9 cellular contexts compared by ENCODE assay signal in genomic region chr6:107820571-107821261, GRCh38. TPM values are rescaled to one million over a fixed set of nuclear protein-coding genes. Genes with fewer than 3 reads are reported as not detected.
A peak's percentile ranks its signal among the peaks of the same experiment; 100 is the strongest.
DNase-seq lines count a peak whose midpoint lies in the region; ATAC-seq and TF ChIP-seq lines count a peak whose summit lies in the region.
"Had no signal": no experiment of that assay in that cellular context is flagged by ENCODE, and none has a peak within 500 bp of the region (broad histone marks: within the 10 kb centered on the region; RNA-seq: fewer than 3 reads in every experiment).

No MANE protein-coding gene starts in this region.

- H3K36me3 ChIP-seq in HUES64 (ENCODE audit: insufficient read depth, low read length) (no peaks in the 10 kb centered on the region), lower lobe of right lung (no peaks in the 10 kb centered on the region), subcutaneous abdominal adipose tissue (ENCODE audit: control insufficient read depth in 5 of 5, insufficient read depth in 5 of 5, low read length in 5 of 5) (no peaks in the 10 kb centered on the region)

- no peak for TF ChIP-seq CTCF in brain (conservative IDR thresholded peaks at IDR 0.05)
- no peak for TF ChIP-seq CTCF in lower lobe of right lung (IDR thresholded peaks at IDR 0.05)

- H3K4me1 ChIP-seq in HUES64 (ENCODE audit: insufficient read depth, low read length) (peaks cover 34% of the 10 kb centered on the region), lower lobe of right lung (peaks cover 27% of the 10 kb centered on the region), subcutaneous abdominal adipose tissue (ENCODE audit: control insufficient read depth in 5 of 5, insufficient read depth in 5 of 5, low read length in 5 of 5) (peaks cover 0 to 11% (median 9%) of the 10 kb centered on the region in 5 donors)

- ATAC-seq in lower lobe of right lung, result peak; percentile 22 to 55
- ATAC-seq in GM21360 (IDR thresholded peaks at IDR 0.05; ENCODE audit: unreplicated experiment), result no peak
- no peak for ATAC-seq in HG02938 (IDR thresholded peaks at IDR 0.05; ENCODE audit: unreplicated experiment)

- peak overlapping the region; percentile 62 to 80 (median 72) for H3K4me3 Mint-ChIP-seq in brain

- H3K9me3 Mint-ChIP-seq in brain, result no peaks in the 10 kb centered on the region

- H3K4me3 ChIP-seq in HUES64 (ENCODE audit: low read length) (peak overlapping the region; percentile 10; the same call in 1 of the 2 replicates), lower lobe of right lung (peak overlapping the region; percentile 27), subcutaneous abdominal adipose tissue (ENCODE audit: low read depth in 1 of 5, low read length in 5 of 5) (peak overlapping the region in 4 of 5 donors; percentile 25 to 60 (median 44))

- DNase-seq in OCI-M1 (lab: John Stamatoyannopoulos, UW) (peak; percentile 71), lower lobe of right lung (no peak), putamen (ENCODE audit: low spot score) (no peak)

- H3K9me3 ChIP-seq in HUES64 (ENCODE audit: insufficient read depth, low read depth, low read length) (no peaks in the 10 kb centered on the region), lower lobe of right lung (no peaks in the 10 kb centered on the region), subcutaneous abdominal adipose tissue (ENCODE audit: control insufficient read depth in 5 of 5, low read length in 5 of 5) (no peaks in the 10 kb centered on the region)

- WGBS in HUES64, result 17% methylated on average over 13 of the region's 14 CpGs

- intact Hi-C loops in lower lobe of right lung (cut with DNase I), result no loop called here

- peak overlapping the region; percentile 1 to 80 (median 51) for H3K27ac Mint-ChIP-seq in brain

- H3K9ac ChIP-seq in HUES64 (ENCODE audit: low read depth, low read length) (no peak overlapping the region; the same call in 1 of the 2 replicates), subcutaneous abdominal adipose tissue (ENCODE audit: low read length in 5 of 5) (no peak overlapping the region)

- peaks cover 26% of the 10 kb centered on the region for H3K27me3 Mint-ChIP-seq in brain

- peaks cover 80% of the 10 kb centered on the region for H3K4me1 Mint-ChIP-seq in brain

- H3K36me3 Mint-ChIP-seq in brain, result no peaks in the 10 kb centered on the region

- H3K27me3 ChIP-seq in HUES64 (ENCODE audit: insufficient read depth, low read length) (no peaks in the 10 kb centered on the region), lower lobe of right lung (ENCODE audit: low read depth) (peaks cover 7% of the 10 kb centered on the region), subcutaneous abdominal adipose tissue (ENCODE audit: control insufficient read depth in 5 of 5, insufficient read depth in 4 of 5, low read length in 5 of 5) (peaks cover 3 to 25% (median 7%) of the 10 kb centered on the region in 5 donors)

- H3K27ac ChIP-seq in HUES64 (ENCODE audit: low read depth, low read length) (0 out of 2 replicates have a peak overlapping the region, but pooled peaks have one; percentile 16), lower lobe of right lung (no peak overlapping the region), subcutaneous abdominal adipose tissue (ENCODE audit: low read depth, low read length) (no peak overlapping the region)

RNA-seq across cellular contexts. Expression of gene SCML4, which starts 3.4 kb away (rescaled TPM):
- not detected for polyA plus RNA-seq in HUES64 (2013, experiment 1 of 2)
- not detected for polyA plus RNA-seq in HUES64 (2013, experiment 2 of 2)
- not detected for polyA plus RNA-seq in brain (ENCODE audit: insufficient read depth, low read depth, low replicate concordance)
- total RNA-seq in lower lobe of right lung, result 3.2 TPM
- total RNA-seq: glomerular endothelial cell had no signal

Comparison
In these comparisons a context has a peak if more than half of its experiments do, and no peak if none do; other contexts are left out.
1. ATAC-seq: peak in lower lobe of right lung (2 of 2); none in GM21360 (single experiment) and HG02938 (single experiment).
2. Peak in every context shown above with its lines, with median percentiles within 50 percentile points of each other: H3K4me3 ChIP-seq.